In the genomic region with DNA sequence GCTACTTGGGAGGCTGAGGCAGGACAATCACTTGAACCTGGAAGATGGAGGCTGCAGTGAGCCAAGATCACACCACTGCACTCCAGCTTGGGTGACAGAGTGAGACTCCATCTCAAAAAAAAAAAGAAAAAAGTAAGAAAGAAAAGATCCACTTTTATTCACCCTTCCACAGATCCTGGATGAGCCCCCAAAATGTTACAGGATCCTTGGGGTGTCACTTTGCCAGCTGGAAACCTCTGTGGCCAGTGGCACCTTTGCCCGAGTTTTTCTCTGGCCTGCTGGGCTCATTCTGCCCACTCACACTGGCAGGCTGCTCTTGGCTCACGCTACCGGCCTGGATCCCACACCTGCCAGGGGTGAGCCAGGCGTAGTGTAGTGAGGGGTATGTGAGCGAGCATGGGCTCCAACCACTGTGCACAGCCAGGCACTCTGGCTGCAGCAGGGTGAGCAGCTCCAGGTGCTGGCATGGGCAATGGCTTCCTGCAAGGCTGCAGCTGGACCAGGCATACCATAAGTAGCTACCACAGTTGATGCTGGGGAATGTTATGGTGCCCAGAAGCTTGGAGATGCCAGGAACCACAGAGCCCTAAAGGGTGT, we compare ENCODE assay signal across 1 cellular context.
TF ChIP-seq lines count a peak whose summit lies in the region.

No MANE protein-coding gene starts in this region.

TF ChIP-seq in GM23338, 12 proteins besides CTCF, POLR2A, EP300 and RAD21 (continued from another document):
- TF ChIP-seq REST (IDR thresholded peaks at IDR 0.05; ENCODE audit: unreplicated experiment) = no peak
- no peak for TF ChIP-seq ETS1 (IDR thresholded peaks at IDR 0.05)
- TF ChIP-seq ZNF114 (CRISPR knock-in tag; IDR thresholded peaks at IDR 0.05) = no peak
- no peak for TF ChIP-seq STAT1 (IDR thresholded peaks at IDR 0.05; ENCODE audit: unreplicated experiment)
- no peak for TF ChIP-seq ZNF331 (CRISPR knock-in tag; IDR thresholded peaks at IDR 0.05; ENCODE audit: low read depth)
- TF ChIP-seq EZH2phosphoT487 (IDR thresholded peaks at IDR 0.05; ENCODE audit: unreplicated experiment) = no peak
- TF ChIP-seq ZNF462 (CRISPR knock-in tag; IDR thresholded peaks at IDR 0.05) = no peak
- no peak for TF ChIP-seq EZH2 (IDR thresholded peaks at IDR 0.05; ENCODE audit: low read depth, unreplicated experiment)
- TF ChIP-seq JUNB (IDR thresholded peaks at IDR 0.05; ENCODE audit: unreplicated experiment) = no peak
